19 cellular contexts compared by ENCODE assay signal in genomic region chr11:1674194-1674878, GRCh38. TPM values are rescaled to one million over a fixed set of nuclear protein-coding genes. Genes with fewer than 3 reads are reported as not detected.
DNase-seq lines count a peak whose midpoint lies in the region; ATAC-seq and TF ChIP-seq lines count a peak whose summit lies in the region.
"Had no signal": no experiment of that assay in that cellular context is flagged by ENCODE, and none has a peak within 500 bp of the region (broad histone marks: within the 10 kb centered on the region; RNA-seq: fewer than 3 reads in every experiment).

No MANE protein-coding gene starts in this region.

- H3F3A ChIP-seq in GM23338 (replicated peaks; ENCODE audit: low read depth) (no peaks in the 10 kb centered on the region), smooth muscle cell (ENCODE audit: low read depth) (peaks cover 20% of the 10 kb centered on the region)

- no peaks in the 10 kb centered on the region for H3K36me3 Mint-ChIP-seq in GM23338 (ENCODE audit: low read depth)
- no peaks in the 10 kb centered on the region for H3K36me3 Mint-ChIP-seq in natural killer cell treated with Interleukin-12 subunit alpha and Interleukin-12 subunit beta and Interleukin-15 and Interleukin-18, amount 100 ng/mL, for 72 hours
- H3K36me3 Mint-ChIP-seq in T-helper 2 cell treated with Interferon-gamma antibody and Interleukin-4, amounts not matched to agents 5 μg/mL and 100 μg/mL, for 36 hours (ENCODE audit: low read depth): no peaks in the 10 kb centered on the region

- TF ChIP-seq CTCF in GM23338 (conservative IDR thresholded peaks at IDR 0.05; ENCODE audit: low read depth in 2 of 2) (no peak), smooth muscle cell (IDR thresholded peaks at IDR 0.05; ENCODE audit: borderline replicate concordance, insufficient read depth, poor library complexity, severe bottlenecking) (no peak)

- H3K79me2 ChIP-seq in GM23338 (replicated peaks; ENCODE audit: insufficient read depth): no peaks in the 10 kb centered on the region
- H3K79me2 ChIP-seq in smooth muscle cell (ENCODE audit: low read depth): no peaks in the 10 kb centered on the region

- H3K36me3 ChIP-seq in GM23338 (ENCODE audit: insufficient read depth) (no peaks in the 10 kb centered on the region), mesodermal cell (ENCODE audit: control insufficient read depth, insufficient read depth, low read length) (no peaks in the 10 kb centered on the region), smooth muscle cell (ENCODE audit: low read depth) (no peaks in the 10 kb centered on the region)

- no peaks in the 10 kb centered on the region for H3K9me3 Mint-ChIP-seq in GM23338
- H3K9me3 Mint-ChIP-seq in natural killer cell treated with Interleukin-12 subunit alpha and Interleukin-12 subunit beta and Interleukin-15 and Interleukin-18, amount 100 ng/mL, for 72 hours: no peaks in the 10 kb centered on the region
- H3K9me3 Mint-ChIP-seq in T-helper 2 cell treated with Interferon-gamma antibody and Interleukin-4, amounts not matched to agents 5 μg/mL and 100 μg/mL, for 36 hours: no peaks in the 10 kb centered on the region
- H3K9me3 Mint-ChIP-seq: H9 had no signal

- H3K27me3 ChIP-seq in GM23338 (ENCODE audit: insufficient read depth) (no peaks in the 10 kb centered on the region), smooth muscle cell (ENCODE audit: low read depth) (no peaks in the 10 kb centered on the region)

- H3K9me2 ChIP-seq in GM23338 (ENCODE audit: insufficient read depth): no peaks in the 10 kb centered on the region

- H3K27ac ChIP-seq in GM23338 (ENCODE audit: low read depth) (no peak overlapping the region), mesodermal cell (ENCODE audit: low read depth, low read length, severe bottlenecking) (peak overlapping the region; percentile 43), smooth muscle cell (ENCODE audit: low read depth) (peak overlapping the region; percentile 49)
- H3K27ac ChIP-seq: A549, C4-2B had no signal

- no peak overlapping the region for H3K9ac ChIP-seq in smooth muscle cell (ENCODE audit: low read depth)

- no peak overlapping the region for H3K4me2 ChIP-seq in GM23338
- H3K4me2 ChIP-seq in smooth muscle cell: peak overlapping the region; percentile 77
- H3K4me2 ChIP-seq: A549 had no signal

- H3K4me1 ChIP-seq in GM23338 (ENCODE audit: insufficient read depth): no peaks in the 10 kb centered on the region
- no peaks in the 10 kb centered on the region for H3K4me1 ChIP-seq in mesodermal cell (ENCODE audit: control insufficient read depth, insufficient read depth, low read length, poor library complexity, severe bottlenecking)
- peaks cover 29% of the 10 kb centered on the region for H3K4me1 ChIP-seq in smooth muscle cell (ENCODE audit: low read depth)
- H3K4me1 ChIP-seq: A549 had no signal

- H4K20me1 ChIP-seq in GM23338 (replicated peaks; ENCODE audit: insufficient read depth) (no peaks in the 10 kb centered on the region), smooth muscle cell (ENCODE audit: low read depth) (no peaks in the 10 kb centered on the region)

- H3K9me3 ChIP-seq in mesodermal cell (ENCODE audit: control insufficient read depth, low read length): no peaks in the 10 kb centered on the region
- H3K9me3 ChIP-seq in smooth muscle cell (replicated peaks; ENCODE audit: low read depth): no peaks in the 10 kb centered on the region
- H3K9me3 ChIP-seq: A549 had no signal

- H3K4me3 ChIP-seq in GM23338 (no peak overlapping the region), mesodermal cell (ENCODE audit: extremely low read depth, insufficient read depth, low read length, poor library complexity, severe bottlenecking) (no peak overlapping the region), smooth muscle cell (no peak overlapping the region)
- H3K4me3 ChIP-seq: A549 had no signal

- H3K4me3 Mint-ChIP-seq in GM23338: no peak overlapping the region
- no peak overlapping the region for H3K4me3 Mint-ChIP-seq in natural killer cell treated with Interleukin-12 subunit alpha and Interleukin-12 subunit beta and Interleukin-15 and Interleukin-18, amount 100 ng/mL, for 72 hours
- no peak overlapping the region for H3K4me3 Mint-ChIP-seq in T-helper 2 cell treated with Interferon-gamma antibody and Interleukin-4, amounts not matched to agents 5 μg/mL and 100 μg/mL, for 36 hours
- H3K4me3 Mint-ChIP-seq: H9 had no signal

- H2AFZ ChIP-seq in GM23338 (no peak overlapping the region), smooth muscle cell (ENCODE audit: low read depth) (peak overlapping the region; percentile 65)

- H3K27ac Mint-ChIP-seq in GM23338: no peak overlapping the region
- no peak overlapping the region for H3K27ac Mint-ChIP-seq in natural killer cell treated with Interleukin-12 subunit alpha and Interleukin-12 subunit beta and Interleukin-15 and Interleukin-18, amount 100 ng/mL, for 72 hours
- H3K27ac Mint-ChIP-seq in T-helper 2 cell treated with Interferon-gamma antibody and Interleukin-4, amounts not matched to agents 5 μg/mL and 100 μg/mL, for 36 hours: no peak overlapping the region

- H3K27me3 Mint-ChIP-seq in GM23338 (ENCODE audit: insufficient read depth, low read depth, poor library complexity): peaks cover 13% of the 10 kb centered on the region
- H3K27me3 Mint-ChIP-seq in natural killer cell treated with Interleukin-12 subunit alpha and Interleukin-12 subunit beta and Interleukin-15 and Interleukin-18, amount 100 ng/mL, for 72 hours: peaks cover 36 to 51% of the 10 kb centered on the region in 2 donors
- peaks cover 33% of the 10 kb centered on the region for H3K27me3 Mint-ChIP-seq in T-helper 2 cell treated with Interferon-gamma antibody and Interleukin-4, amounts not matched to agents 5 μg/mL and 100 μg/mL, for 36 hours (ENCODE audit: low read depth)

- H3K4me1 Mint-ChIP-seq in GM23338: no peaks in the 10 kb centered on the region
- peaks cover 0 to 8% of the 10 kb centered on the region in 2 donors for H3K4me1 Mint-ChIP-seq in natural killer cell treated with Interleukin-12 subunit alpha and Interleukin-12 subunit beta and Interleukin-15 and Interleukin-18, amount 100 ng/mL, for 72 hours (ENCODE audit: low read depth in 2 of 2)
- H3K4me1 Mint-ChIP-seq in T-helper 2 cell treated with Interferon-gamma antibody and Interleukin-4, amounts not matched to agents 5 μg/mL and 100 μg/mL, for 36 hours (ENCODE audit: low read depth): no peaks in the 10 kb centered on the region

- DNase-seq in GM23338 (ENCODE audit: low spot score): no peak
- peak; percentile 43 for DNase-seq in islet precursor cell
- no peak for DNase-seq in smooth muscle cell (lab: John Stamatoyannopoulos, UW; ENCODE audit: unreplicated experiment)
- no peak for DNase-seq in natural killer cell treated with Interleukin-12 subunit alpha and Interleukin-12 subunit beta and Interleukin-15 and Interleukin-18, amount 100 ng/mL, for 72 hours (ENCODE audit: low spot score)
- DNase-seq in T-helper 2 cell treated with Interferon-gamma antibody and Interleukin-4, amounts not matched to agents 5 μg/mL and 100 μg/mL, for 36 hours (ENCODE audit: low spot score): no peak
- DNase-seq in UCSD-AML1 (lab: John Stamatoyannopoulos, UW; ENCODE audit: unreplicated experiment): no peak
- DNase-seq: COR-L47, H9, MV-4-11, NCI-H146, NCI-H2107, NCI-H345, NCI-H69, Right ventricle myocardium superior had no signal

- WGBS in mesodermal cell (ENCODE audit: insufficient coverage in 2 of 2), 2 experiments: 87 to 94% methylated on average over 5 to 6 of the region's 12 CpGs
- 26% methylated on average over 12 of the region's 12 CpGs for WGBS in smooth muscle cell (ENCODE audit: low lambda C conversion rate)

- ATAC-seq in GM23338: peak; percentile 29; the same call in 2 of the 3 replicates
- no peak for ATAC-seq in HG03469 (IDR thresholded peaks at IDR 0.05; ENCODE audit: unreplicated experiment)
- ATAC-seq in natural killer cell treated with Interleukin-12 subunit alpha and Interleukin-12 subunit beta and Interleukin-15 and Interleukin-18, amount 100 ng/mL, for 72 hours: no peak
- ATAC-seq: A549 had no signal

RNA-seq across cellular contexts. Expression of gene KRTAP5-6, which starts 22.7 kb away (rescaled TPM):
- not detected in 2 replicates for total RNA-seq in GM23338 (2014; rRNA removed; shearing (Covaris generic))
- polyA plus RNA-seq in GM23338 (2016; fragmentation: Nextera tagmentation; extraction: Ambion mirVana) (not detected in 2 replicates), smooth muscle cell (not detected in 2 replicates)
- not detected for polyA plus RNA-seq in mesodermal cell (2013, experiment 1 of 2)
- polyA plus RNA-seq in mesodermal cell (2013, experiment 2 of 2): not detected
- total RNA-seq in smooth muscle cell: not detected in 2 replicates
- total RNA-seq in natural killer cell treated with Interleukin-12 subunit alpha and Interleukin-12 subunit beta and Interleukin-15 and Interleukin-18, amount 100 ng/mL, for 72 hours: not detected
- total RNA-seq: H9, HT-29, Right ventricle myocardium superior had no signal
- polyA plus RNA-seq: A549 had no signal

RNA-seq across cellular contexts. Expression of gene KRTAP5-5, which starts 44.8 kb away (rescaled TPM):
- total RNA-seq in GM23338 (2014; rRNA removed; shearing (Covaris generic)): not detected in 2 replicates
- polyA plus RNA-seq in GM23338 (2016; fragmentation: Nextera tagmentation; extraction: Ambion mirVana) (not detected in 2 replicates), smooth muscle cell (not detected in 2 replicates)
- polyA plus RNA-seq in mesodermal cell (2013, experiment 1 of 2): not detected
- polyA plus RNA-seq in mesodermal cell (2013, experiment 2 of 2): not detected
- not detected in 2 replicates for total RNA-seq in smooth muscle cell
- not detected for total RNA-seq in natural killer cell treated with Interleukin-12 subunit alpha and Interleukin-12 subunit beta and Interleukin-15 and Interleukin-18, amount 100 ng/mL, for 72 hours
- total RNA-seq: H9, HT-29, Right ventricle myocardium superior had no signal
- polyA plus RNA-seq: A549 had no signal

RNA-seq across cellular contexts. Expression of gene KRTAP5-4, which starts 52.4 kb away (rescaled TPM):
- total RNA-seq in GM23338 (2014; rRNA removed; shearing (Covaris generic)): not detected in 2 replicates
- polyA plus RNA-seq in GM23338 (2016; fragmentation: Nextera tagmentation; extraction: Ambion mirVana) (not detected in 2 replicates), smooth muscle cell (not detected in 2 replicates)
- polyA plus RNA-seq in mesodermal cell (2013, experiment 1 of 2): not detected
- polyA plus RNA-seq in mesodermal cell (2013, experiment 2 of 2): not detected
- total RNA-seq in smooth muscle cell: not detected in 2 replicates
- not detected for total RNA-seq in natural killer cell treated with Interleukin-12 subunit alpha and Interleukin-12 subunit beta and Interleukin-15 and Interleukin-18, amount 100 ng/mL, for 72 hours
- total RNA-seq: H9, HT-29, Right ventricle myocardium superior had no signal
- polyA plus RNA-seq: A549 had no signal
